12 cellular contexts compared by ENCODE assay signal in genomic region chrX:115958687-115959359, GRCh38.
DNase-seq lines count a peak whose midpoint lies in the region; TF ChIP-seq lines count a peak whose summit lies in the region.
"Had no signal": no experiment of that assay in that cellular context is flagged by ENCODE, and none has a peak within 500 bp of the region (broad histone marks: within the 10 kb centered on the region; RNA-seq: fewer than 3 reads in every experiment).

No MANE protein-coding gene starts in this region.

- no peaks in the 10 kb centered on the region for H3K27me3 Mint-ChIP-seq in activated CD4-positive, alpha-beta memory T cell treated with anti-CD3 and anti-CD28 coated beads for 36 hours
- H3K27me3 Mint-ChIP-seq: dendritic cell treated with granulocyte-macrophage colony-stimulating factor and Interleukin-4, amounts not matched to agents 40 ng/mL and 50 ng/mL, for 4 days had no signal

- H3K36me3 Mint-ChIP-seq in activated CD4-positive, alpha-beta memory T cell treated with anti-CD3 and anti-CD28 coated beads for 36 hours, result no peaks in the 10 kb centered on the region
- H3K36me3 Mint-ChIP-seq: stimulated activated naive B cell treated with anti-CD40 and anti-IgM and Interleukin-4, amounts not matched to agents 10 μg/mL and 1 μg/mL and 100 μg/mL, for 72 hours had no signal

- POLR2A ChIA-PET in activated CD4-positive, alpha-beta memory T cell treated with anti-CD3 and anti-CD28 coated beads for 36 hours (lab: Charles Lee), result no interaction called here

- H3K4me3 Mint-ChIP-seq in activated CD4-positive, alpha-beta memory T cell treated with anti-CD3 and anti-CD28 coated beads for 36 hours, result no peak overlapping the region
- H3K4me3 Mint-ChIP-seq: dendritic cell treated with granulocyte-macrophage colony-stimulating factor and Interleukin-4, amounts not matched to agents 40 ng/mL and 50 ng/mL, for 4 days; stimulated activated naive B cell treated with anti-CD40 and anti-IgM and Interleukin-4, amounts not matched to agents 10 μg/mL and 1 μg/mL and 100 μg/mL, for 72 hours had no signal

- peak; percentile 8 for DNase-seq in GM13976 (ENCODE audit: low spot score)
- DNase-seq in HT1080 (ENCODE audit: low read depth), result peak; percentile 42
- DNase-seq in NCI-H748 treated with DMSO at 0.1 percent for 48 hours (lab: John Stamatoyannopoulos, UW), result peak; percentile 18
- DNase-seq in globus pallidus (ENCODE audit: low spot score), result peak; percentile 42
- no peak for DNase-seq in GM03348 (ENCODE audit: low spot score)
- no peak for DNase-seq in NCI-H2196 treated with DMSO at 0.1 percent for 48 hours (lab: John Stamatoyannopoulos, UW; ENCODE audit: unreplicated experiment)
- DNase-seq in activated CD4-positive, alpha-beta memory T cell treated with anti-CD3 and anti-CD28 coated beads for 36 hours, result no peak
- no peak for DNase-seq in activated CD8-positive, alpha-beta memory T cell treated with anti-CD3 and anti-CD28 coated beads, Interleukin-2, amount 50 U/mL, for 4 hours
- DNase-seq: DMS79; stimulated activated naive B cell treated with anti-CD40 and anti-IgM and Interleukin-4, amounts not matched to agents 10 μg/mL and 1 μg/mL and 100 μg/mL, for 72 hours; T1000 had no signal

- intact Hi-C loops in activated CD4-positive, alpha-beta memory T cell treated with anti-CD3 and anti-CD28 coated beads for 36 hours (cut with micrococcal nuclease), result no loop called here

- H3K27ac Mint-ChIP-seq in activated CD4-positive, alpha-beta memory T cell treated with anti-CD3 and anti-CD28 coated beads for 36 hours, result no peak overlapping the region
- H3K27ac Mint-ChIP-seq: dendritic cell treated with granulocyte-macrophage colony-stimulating factor and Interleukin-4, amounts not matched to agents 40 ng/mL and 50 ng/mL, for 4 days; stimulated activated naive B cell treated with anti-CD40 and anti-IgM and Interleukin-4, amounts not matched to agents 10 μg/mL and 1 μg/mL and 100 μg/mL, for 72 hours had no signal

- no peaks in the 10 kb centered on the region for H3K9me3 Mint-ChIP-seq in activated CD4-positive, alpha-beta memory T cell treated with anti-CD3 and anti-CD28 coated beads for 36 hours
- H3K9me3 Mint-ChIP-seq: dendritic cell treated with granulocyte-macrophage colony-stimulating factor and Interleukin-4, amounts not matched to agents 40 ng/mL and 50 ng/mL, for 4 days had no signal

- no peak for TF ChIP-seq CTCF in GM13976 (IDR thresholded peaks at IDR 0.05; ENCODE audit: borderline replicate concordance, control extremely low read depth, extremely low read depth, insufficient read depth, missing control alignments)

- H3K4me1 Mint-ChIP-seq in activated CD4-positive, alpha-beta memory T cell treated with anti-CD3 and anti-CD28 coated beads for 36 hours (ENCODE audit: low read depth), result no peaks in the 10 kb centered on the region
- H3K4me1 Mint-ChIP-seq: stimulated activated naive B cell treated with anti-CD40 and anti-IgM and Interleukin-4, amounts not matched to agents 10 μg/mL and 1 μg/mL and 100 μg/mL, for 72 hours had no signal

- in situ Hi-C loops in GM13976 (cut with MboI; ENCODE audit: low sequenced_read_pairs, unreplicated experiment), result no loop called here

- CTCF ChIA-PET in activated CD4-positive, alpha-beta memory T cell treated with anti-CD3 and anti-CD28 coated beads for 36 hours (lab: Charles Lee), result no interaction called here

Comparison
In these comparisons a context has a peak if more than half of its experiments do, and no peak if none do; other contexts are left out.
1. DNase-seq: peak in GM13976 (single experiment), HT1080 (single experiment), NCI-H748 treated with DMSO at 0.1 percent for 48 hours (single experiment) and globus pallidus (single experiment); none in GM03348 (single experiment), NCI-H2196 treated with DMSO at 0.1 percent for 48 hours (single experiment), activated CD4-positive, alpha-beta memory T cell treated with anti-CD3 and anti-CD28 coated beads for 36 hours (single experiment) and activated CD8-positive, alpha-beta memory T cell treated with anti-CD3 and anti-CD28 coated beads, Interleukin-2, amount 50 U/mL, for 4 hours (single experiment).